ENCODE assay signal across 15 cellular contexts in genomic region chr19:407501-408440, GRCh38. TPM values are rescaled to one million over a fixed set of nuclear protein-coding genes. Genes with fewer than 3 reads are reported as not detected.
DNase-seq lines count a peak whose midpoint lies in the region; ATAC-seq, FAIRE-seq and TF ChIP-seq lines count a peak whose summit lies in the region.
"Had no signal": no experiment of that assay in that cellular context is flagged by ENCODE, and none has a peak within 500 bp of the region (broad histone marks: within the 10 kb centered on the region; RNA-seq: fewer than 3 reads in every experiment).

No MANE protein-coding gene starts in this region.

- H3K4me1 Mint-ChIP-seq in GM23338 (peaks cover 11% of the 10 kb centered on the region), WTC11 (peaks cover 10% of the 10 kb centered on the region)
- peaks cover 6% of the 10 kb centered on the region for H3K4me1 Mint-ChIP-seq in activated naive CD4-positive, alpha-beta T cell treated with anti-CD3 and anti-CD28 coated beads for 36 hours (ENCODE audit: low read depth)

- dilution Hi-C loops in keratinocyte (cut with MboI; ENCODE audit: extremely low pct_ligation_motif_present, low sequenced_read_pairs): no loop called here

- no peak overlapping the region for H3K27ac ChIP-seq in GM23338 (ENCODE audit: low read depth)
- no peak overlapping the region for H3K27ac ChIP-seq in keratinocyte (ENCODE audit: control insufficient read depth, insufficient read depth, low read length)

- H3K9ac ChIP-seq in keratinocyte (ENCODE audit: control insufficient read depth, extremely low read depth, insufficient read depth, low read length): no peak overlapping the region

- peaks cover 3% of the 10 kb centered on the region; the same call in 1 of the 2 replicates for H3K4me1 ChIP-seq in GM23338 (ENCODE audit: insufficient read depth)
- H3K4me1 ChIP-seq in keratinocyte (ENCODE audit: control insufficient read depth, extremely low read depth, insufficient read depth, low read length): peaks cover 4% of the 10 kb centered on the region

- H3K27me3 ChIP-seq in GM23338 (ENCODE audit: insufficient read depth) (peaks cover 12% of the 10 kb centered on the region), keratinocyte (ENCODE audit: control insufficient read depth, extremely low read depth, insufficient read depth, low read length) (peaks cover 37% of the 10 kb centered on the region)

- H3F3A ChIP-seq in GM23338 (replicated peaks; ENCODE audit: low read depth): 0 out of 2 replicates have a peak, but pooled peaks cover 3% of the 10 kb centered on the region

- H3K4me3 ChIP-seq in GM23338: peak overlapping the region; percentile 76
- peak overlapping the region in 2 of 3 experiments; percentile 65 to 68 for H3K4me3 ChIP-seq in keratinocyte (ENCODE audit: control insufficient read depth in 2 of 3, extremely low read depth in 1 of 3, insufficient read depth in 2 of 3, low read depth in 1 of 3, low read length in 3 of 3)

- TF ChIP-seq CTCF in GM23338 (conservative IDR thresholded peaks at IDR 0.05; ENCODE audit: low read depth in 2 of 2): no peak
- no peak for TF ChIP-seq CTCF in WTC11 (IDR thresholded peaks at IDR 0.05)
- no peak for TF ChIP-seq CTCF in keratinocyte (optimal IDR thresholded peaks at IDR 0.05 in 1 of 3, IDR thresholded peaks at IDR 0.05 in 1 of 3, conservative IDR thresholded peaks at IDR 0.05 in 1 of 3; ENCODE audit: extremely low read depth in 1 of 3, insufficient read depth in 2 of 3, low read length in 3 of 3)

- intact Hi-C loops in activated naive CD4-positive, alpha-beta T cell treated with anti-CD3 and anti-CD28 coated beads for 36 hours (cut with micrococcal nuclease): no loop called here

- H3K27me3 Mint-ChIP-seq in GM23338 (ENCODE audit: insufficient read depth, low read depth, poor library complexity) (peaks cover 13% of the 10 kb centered on the region), WTC11 (ENCODE audit: low read depth) (peaks cover 11% of the 10 kb centered on the region)
- peaks cover 20% of the 10 kb centered on the region for H3K27me3 Mint-ChIP-seq in activated naive CD4-positive, alpha-beta T cell treated with anti-CD3 and anti-CD28 coated beads for 36 hours (ENCODE audit: low read depth)

- no peaks in the 10 kb centered on the region for H4K20me1 ChIP-seq in GM23338 (replicated peaks; ENCODE audit: insufficient read depth)
- H4K20me1 ChIP-seq in keratinocyte (ENCODE audit: control insufficient read depth, extremely low read depth, insufficient read depth, low read length): no peaks in the 10 kb centered on the region

- H3K9me3 ChIP-seq in keratinocyte (ENCODE audit: control insufficient read depth, low read depth, low read length): no peaks in the 10 kb centered on the region

- H3K9me3 Mint-ChIP-seq in GM23338 (peaks cover 15% of the 10 kb centered on the region; the same call in 2 of the 3 replicates), WTC11 (no peaks in the 10 kb centered on the region)
- no peaks in the 10 kb centered on the region for H3K9me3 Mint-ChIP-seq in activated naive CD4-positive, alpha-beta T cell treated with anti-CD3 and anti-CD28 coated beads for 36 hours
- H3K9me3 Mint-ChIP-seq: CD4-positive, alpha-beta T cell; stimulated activated naive CD8-positive, alpha-beta T cell treated with anti-CD3 and anti-CD28 coated beads, Interleukin-15, Interleukin-2, amounts not matched to agents 100 ng/mL and 50 ng/mL, for 24 hours had no signal

- no peaks in the 10 kb centered on the region for H3K36me3 ChIP-seq in GM23338 (ENCODE audit: insufficient read depth)
- H3K36me3 ChIP-seq in keratinocyte (ENCODE audit: control insufficient read depth in 2 of 2, extremely low read depth in 1 of 2, insufficient read depth in 2 of 2, low read length in 2 of 2): no peaks in the 10 kb centered on the region

- ATAC-seq in GM23338 (no peak), WTC11 (no peak)
- ATAC-seq: activated CD4-positive, alpha-beta T cell treated with anti-CD3 and anti-CD28 coated beads for 36 hours had no signal

- H3K9me1 ChIP-seq in keratinocyte (ENCODE audit: control insufficient read depth, extremely low read depth, insufficient read depth, low read length): no peaks in the 10 kb centered on the region

- DNase-seq in GM23338 (ENCODE audit: low spot score): no peak
- no peak for DNase-seq in WTC11 (ENCODE audit: low spot score)
- no peak for DNase-seq in keratinocyte (ENCODE audit: low read depth, low spot score)
- DNase-seq in retina: peak; percentile 33
- DNase-seq in activated naive CD4-positive, alpha-beta T cell treated with Interleukin-2 at 50 U/mL for 16 hours: no peak
- no peak for DNase-seq in hypothalamus (lab: John Stamatoyannopoulos, UW)
- no peak for DNase-seq in activated naive CD4-positive, alpha-beta T cell treated with anti-CD3 and anti-CD28 coated beads for 36 hours
- DNase-seq in stimulated activated CD4-positive, alpha-beta T cell treated with anti-CD3 and anti-CD28 coated beads, Interleukin-2, amount 100 ng/mL, for 24 hours: no peak
- DNase-seq: activated CD4-positive, alpha-beta T cell treated with anti-CD3 and anti-CD28 coated beads for 36 hours; activated T-cell treated with anti-CD3 and anti-CD28 coated beads, Interleukin-2, amount 50 U/mL, for 48 hours; CD4-positive, alpha-beta T cell; effector CD8-positive, alpha-beta T cell had no signal

- H2AFZ ChIP-seq in GM23338 (no peak overlapping the region), keratinocyte (ENCODE audit: control insufficient read depth, low read length) (no peak overlapping the region)

- H3K4me3 Mint-ChIP-seq in GM23338 (peak overlapping the region; percentile 47; the same call in 2 of the 3 replicates), WTC11 (peak overlapping the region; percentile 25)
- no peak overlapping the region for H3K4me3 Mint-ChIP-seq in activated naive CD4-positive, alpha-beta T cell treated with anti-CD3 and anti-CD28 coated beads for 36 hours
- H3K4me3 Mint-ChIP-seq: activated CD4-positive, alpha-beta T cell treated with anti-CD3 and anti-CD28 coated beads for 36 hours; CD4-positive, alpha-beta T cell; stimulated activated naive CD8-positive, alpha-beta T cell treated with anti-CD3 and anti-CD28 coated beads, Interleukin-15, Interleukin-2, amounts not matched to agents 100 ng/mL and 50 ng/mL, for 24 hours had no signal

- FAIRE-seq in keratinocyte (lab: Jason Lieb, UNC): no peak
- FAIRE-seq: frontal cortex, G401.6 had no signal

- H3K27ac Mint-ChIP-seq in GM23338 (no peak overlapping the region), WTC11 (no peak overlapping the region)
- no peak overlapping the region for H3K27ac Mint-ChIP-seq in activated naive CD4-positive, alpha-beta T cell treated with anti-CD3 and anti-CD28 coated beads for 36 hours
- H3K27ac Mint-ChIP-seq: activated CD4-positive, alpha-beta T cell treated with anti-CD3 and anti-CD28 coated beads for 36 hours; CD4-positive, alpha-beta T cell; stimulated activated naive CD8-positive, alpha-beta T cell treated with anti-CD3 and anti-CD28 coated beads, Interleukin-15, Interleukin-2, amounts not matched to agents 100 ng/mL and 50 ng/mL, for 24 hours had no signal

- no peaks in the 10 kb centered on the region for H3K9me2 ChIP-seq in GM23338 (ENCODE audit: insufficient read depth)

- H3K4me2 ChIP-seq in GM23338 (peak overlapping the region; percentile 90), keratinocyte (ENCODE audit: control insufficient read depth, extremely low read depth, insufficient read depth, low read depth, low read length) (peak overlapping the region; percentile 22)

- no peaks in the 10 kb centered on the region for H3K79me2 ChIP-seq in GM23338 (replicated peaks; ENCODE audit: insufficient read depth)
- no peaks in the 10 kb centered on the region for H3K79me2 ChIP-seq in keratinocyte (ENCODE audit: control insufficient read depth, insufficient read depth, low read length)

- CTCF ChIA-PET in WTC11 (lab: Charles Lee): interaction anchor here (1.0 to 2.8 kb wide), 4 partner anchors 72 to 103 kb away, joined by 3 to 15 read pairs (median 10); no protein-coding TSS in a partner anchor
- CTCF ChIA-PET in activated naive CD4-positive, alpha-beta T cell treated with anti-CD3 and anti-CD28 coated beads for 36 hours (lab: Charles Lee): no interaction called here

- H3K36me3 Mint-ChIP-seq in GM23338 (ENCODE audit: low read depth): peaks cover 3% of the 10 kb centered on the region; the same call in 1 of the 3 replicates
- H3K36me3 Mint-ChIP-seq in WTC11: no peaks in the 10 kb centered on the region
- no peaks in the 10 kb centered on the region for H3K36me3 Mint-ChIP-seq in activated naive CD4-positive, alpha-beta T cell treated with anti-CD3 and anti-CD28 coated beads for 36 hours (ENCODE audit: low read depth)

- POLR2A ChIA-PET in WTC11 (lab: Charles Lee): interaction anchor here (1.3 kb wide), 1 partner anchor 31 kb away, joined by 3 read pairs; no protein-coding TSS in a partner anchor

TF ChIP-seq in GM23338, 12 proteins besides CTCF, POLR2A, EP300 and RAD21 (continues in another document):
- TF ChIP-seq JUNB (IDR thresholded peaks at IDR 0.05; ENCODE audit: unreplicated experiment): no peak

RNA-seq across cellular contexts. Expression of gene C2CD4C, which starts 1.2 kb away (rescaled TPM):
- total RNA-seq in GM23338 (2014; rRNA removed; shearing (Covaris generic)): 10.6 and 12.5 TPM in 2 replicates
- polyA plus RNA-seq in GM23338 (2016; fragmentation: Nextera tagmentation; extraction: Ambion mirVana) (2.1 and 2.6 TPM in 2 replicates), keratinocyte (1.6 to 4.1 TPM (median 2.6 TPM) in 3 replicates)
- 6.6 to 9.8 TPM (median 7.9 TPM) in 3 replicates for total RNA-seq in WTC11 (2021)
- 0.90 TPM for polyA plus RNA-seq in keratinocyte (2011; ENCODE audit: low read depth)
- polyA plus RNA-seq in keratinocyte (2011; cell fraction: cytosol; rRNA removed): 0.78 and 3.1 TPM in 2 replicates
- polyA plus RNA-seq in keratinocyte (2011; cell fraction: nucleus; rRNA removed): 5.1 and 10.2 TPM in 2 replicates
- 4.7 and 5.3 TPM in 2 replicates for polyA plus RNA-seq in keratinocyte (2012; ENCODE audit: low replicate concordance)
- polyA minus RNA-seq in keratinocyte: 1.1 to 2.5 TPM (median 2.1 TPM) in 3 replicates
- polyA minus RNA-seq in keratinocyte (2011; cell fraction: cytosol; rRNA and poly(A)+ RNA removed): 10.6 TPM
- polyA minus RNA-seq in keratinocyte (2011; cell fraction: nucleus; rRNA and poly(A)+ RNA removed): 4.1 and 5.4 TPM in 2 replicates
- under 1 TPM; 0.10 to 0.12 TPM for total RNA-seq in activated naive CD4-positive, alpha-beta T cell treated with anti-CD3 and anti-CD28 coated beads for 36 hours
- total RNA-seq: CD4-positive, alpha-beta T cell had no signal

RNA-seq across cellular contexts. Expression of gene SHC2, which starts 53.1 kb away (rescaled TPM):
- total RNA-seq in GM23338 (2014; rRNA removed; shearing (Covaris generic)): 2.9 and 4.6 TPM in 2 replicates
- polyA plus RNA-seq in GM23338 (2016; fragmentation: Nextera tagmentation; extraction: Ambion mirVana): 2.2 and 2.6 TPM in 2 replicates
- 8.4 to 9.8 TPM (median 9.0 TPM) in 3 replicates for total RNA-seq in WTC11 (2021)
- 2.2 to 9.9 TPM (median 2.5 TPM) in 3 replicates for polyA plus RNA-seq in keratinocyte
- 3.0 TPM for polyA plus RNA-seq in keratinocyte (2011; ENCODE audit: low read depth)
- 2.1 and 6.5 TPM in 2 replicates for polyA plus RNA-seq in keratinocyte (2011; cell fraction: cytosol; rRNA removed)
- polyA plus RNA-seq in keratinocyte (2011; cell fraction: nucleus; rRNA removed): 18.2 and 26.5 TPM in 2 replicates
- polyA plus RNA-seq in keratinocyte (2012; ENCODE audit: low replicate concordance): 3.4 and 16.0 TPM in 2 replicates
- polyA minus RNA-seq in keratinocyte: 1.5 to 4.7 TPM (median 1.6 TPM) in 3 replicates
- 15.0 TPM for polyA minus RNA-seq in keratinocyte (2011; cell fraction: cytosol; rRNA and poly(A)+ RNA removed)
- 3.7 and 6.4 TPM in 2 replicates for polyA minus RNA-seq in keratinocyte (2011; cell fraction: nucleus; rRNA and poly(A)+ RNA removed)
- total RNA-seq in activated naive CD4-positive, alpha-beta T cell treated with anti-CD3 and anti-CD28 coated beads for 36 hours: not detected
